ENCODE assay signal across 8 cellular contexts in genomic region chr6:112286010-112286409, GRCh38. TPM values are rescaled to one million over a fixed set of nuclear protein-coding genes. Genes with fewer than 3 reads are reported as not detected.
DNase-seq lines count a peak whose midpoint lies in the region; ATAC-seq and TF ChIP-seq lines count a peak whose summit lies in the region.

No MANE protein-coding gene starts in this region.

- H3K9me3 Mint-ChIP-seq in activated CD4-positive, alpha-beta T cell treated with anti-CD3 and anti-CD28 coated beads, Interleukin-2, amount 10 ng/mL, durations not matched to agents 7 days and 5 days = peaks cover 2% of the 10 kb centered on the region

- no peaks in the 10 kb centered on the region for H3K27me3 ChIP-seq in PC-9 (ENCODE audit: insufficient read depth, low read depth)

- H3F3A ChIP-seq in PC-9 (ENCODE audit: insufficient read depth, low read depth) = peaks cover 27% of the 10 kb centered on the region

- H3K27me3 Mint-ChIP-seq in activated CD4-positive, alpha-beta T cell treated with anti-CD3 and anti-CD28 coated beads, Interleukin-2, amount 10 ng/mL, durations not matched to agents 7 days and 5 days = peaks cover 57% of the 10 kb centered on the region

- peak; percentile 81 for DNase-seq in activated CD4-positive, alpha-beta T cell treated with anti-CD3 and anti-CD28 coated beads, Interleukin-2, amount 10 ng/mL, durations not matched to agents 7 days and 5 days
- DNase-seq in stimulated activated CD4-positive, alpha-beta T cell treated with anti-CD3 and anti-CD28 coated beads, Interleukin-1b, Interleukin-23, amount 100 ng/mL, for 48 hours = peak; percentile 64
- DNase-seq in COLO829 (ENCODE audit: low spot score) (no peak), NCI-H524 (lab: John Stamatoyannopoulos, UW) (no peak), PC-9 (no peak), DMS79 (lab: John Stamatoyannopoulos, UW) (no peak)

- no peak overlapping the region for H3K27ac ChIP-seq in PC-9

- H4K20me1 ChIP-seq in PC-9 (ENCODE audit: insufficient read depth) = no peaks in the 10 kb centered on the region

- peaks cover 44% of the 10 kb centered on the region for H3K4me1 ChIP-seq in PC-9 (replicated peaks; ENCODE audit: insufficient read depth)

- intact Hi-C loops in PC-9 (cut with micrococcal nuclease; ENCODE audit: unreplicated experiment) = no loop called here

- H3K27ac Mint-ChIP-seq in activated CD4-positive, alpha-beta T cell treated with anti-CD3 and anti-CD28 coated beads, Interleukin-2, amount 10 ng/mL, durations not matched to agents 7 days and 5 days = peak overlapping the region; percentile 71

- no peaks in the 10 kb centered on the region for H3K9me2 ChIP-seq in PC-9 (ENCODE audit: insufficient read depth)

- no peaks in the 10 kb centered on the region for H3K79me2 ChIP-seq in PC-9 (ENCODE audit: low read depth)

- no peak overlapping the region for H3K4me3 ChIP-seq in PC-9

- BruUV-seq in PC-9 (replicated peaks; lab: Mats Ljungman, UMichigan) = no TSS peak

- H2AFZ ChIP-seq in PC-9 = no peak overlapping the region

- peaks cover 20% of the 10 kb centered on the region for H3K36me3 ChIP-seq in PC-9 (ENCODE audit: low read depth)

- H3K9me3 ChIP-seq in PC-9 (ENCODE audit: insufficient read depth, low read depth) = peaks cover 11% of the 10 kb centered on the region; the same call in 1 of the 2 replicates

- CTCF ChIA-PET in activated CD4-positive, alpha-beta T cell treated with anti-CD3 and anti-CD28 coated beads, Interleukin-2, amount 10 ng/mL, durations not matched to agents 7 days and 5 days (lab: Charles Lee) = interaction anchor here (1.7 kb wide), 1 partner anchor 20 kb away, joined by 4 read pairs; no protein-coding TSS in a partner anchor
- CTCF ChIA-PET in PC-9 (lab: Charles Lee) = no interaction called here

- peaks cover 27% of the 10 kb centered on the region for H3K4me1 Mint-ChIP-seq in activated CD4-positive, alpha-beta T cell treated with anti-CD3 and anti-CD28 coated beads, Interleukin-2, amount 10 ng/mL, durations not matched to agents 7 days and 5 days

- no peak overlapping the region for H3K4me2 ChIP-seq in PC-9

- H3K4me3 Mint-ChIP-seq in activated CD4-positive, alpha-beta T cell treated with anti-CD3 and anti-CD28 coated beads, Interleukin-2, amount 10 ng/mL, durations not matched to agents 7 days and 5 days = no peak overlapping the region

- no peaks in the 10 kb centered on the region for H3K36me3 Mint-ChIP-seq in activated CD4-positive, alpha-beta T cell treated with anti-CD3 and anti-CD28 coated beads, Interleukin-2, amount 10 ng/mL, durations not matched to agents 7 days and 5 days (ENCODE audit: low read depth)

- ATAC-seq in GM18870 (IDR thresholded peaks at IDR 0.05; ENCODE audit: unreplicated experiment) (peak; percentile 97), HG02973 (IDR thresholded peaks at IDR 0.05; ENCODE audit: unreplicated experiment) (peak; percentile 86)

- no peak for TF ChIP-seq CTCF in PC-9 (conservative IDR thresholded peaks at IDR 0.05)

- POLR2A ChIA-PET in activated CD4-positive, alpha-beta T cell treated with anti-CD3 and anti-CD28 coated beads, Interleukin-2, amount 10 ng/mL, durations not matched to agents 7 days and 5 days (lab: Charles Lee) = no interaction called here
- POLR2A ChIA-PET in PC-9 (lab: Charles Lee; ENCODE audit: unreplicated experiment) = no interaction called here

RNA-seq across cellular contexts. Expression of gene LAMA4, which starts 31.6 kb away (rescaled TPM):
- not detected for total RNA-seq in activated CD4-positive, alpha-beta T cell treated with anti-CD3 and anti-CD28 coated beads, Interleukin-2, amount 10 ng/mL, durations not matched to agents 7 days and 5 days
- total RNA-seq in PC-9 (2021) = 58.3 and 91.0 TPM in 2 replicates

Comparison
In these comparisons a context has a peak if more than half of its experiments do, and no peak if none do; other contexts are left out.
1. DNase-seq: peak in activated CD4-positive, alpha-beta T cell treated with anti-CD3 and anti-CD28 coated beads, Interleukin-2, amount 10 ng/mL, durations not matched to agents 7 days and 5 days (single experiment) and stimulated activated CD4-positive, alpha-beta T cell treated with anti-CD3 and anti-CD28 coated beads, Interleukin-1b, Interleukin-23, amount 100 ng/mL, for 48 hours (single experiment); none in COLO829 (single experiment), NCI-H524 (0 of 2), PC-9 (0 of 2) and DMS79 (single experiment).
2. RNA of gene LAMA4, which starts 31.6 kb away (total RNA-seq): 58.3 to 91.0 TPM in PC-9; not detected in activated CD4-positive, alpha-beta T cell treated with anti-CD3 and anti-CD28 coated beads, Interleukin-2, amount 10 ng/mL, durations not matched to agents 7 days and 5 days; every median in the first group is over 10 times any median in the second.